Comparison of ENCODE assay signal across 1 cellular context in the genomic region with DNA sequence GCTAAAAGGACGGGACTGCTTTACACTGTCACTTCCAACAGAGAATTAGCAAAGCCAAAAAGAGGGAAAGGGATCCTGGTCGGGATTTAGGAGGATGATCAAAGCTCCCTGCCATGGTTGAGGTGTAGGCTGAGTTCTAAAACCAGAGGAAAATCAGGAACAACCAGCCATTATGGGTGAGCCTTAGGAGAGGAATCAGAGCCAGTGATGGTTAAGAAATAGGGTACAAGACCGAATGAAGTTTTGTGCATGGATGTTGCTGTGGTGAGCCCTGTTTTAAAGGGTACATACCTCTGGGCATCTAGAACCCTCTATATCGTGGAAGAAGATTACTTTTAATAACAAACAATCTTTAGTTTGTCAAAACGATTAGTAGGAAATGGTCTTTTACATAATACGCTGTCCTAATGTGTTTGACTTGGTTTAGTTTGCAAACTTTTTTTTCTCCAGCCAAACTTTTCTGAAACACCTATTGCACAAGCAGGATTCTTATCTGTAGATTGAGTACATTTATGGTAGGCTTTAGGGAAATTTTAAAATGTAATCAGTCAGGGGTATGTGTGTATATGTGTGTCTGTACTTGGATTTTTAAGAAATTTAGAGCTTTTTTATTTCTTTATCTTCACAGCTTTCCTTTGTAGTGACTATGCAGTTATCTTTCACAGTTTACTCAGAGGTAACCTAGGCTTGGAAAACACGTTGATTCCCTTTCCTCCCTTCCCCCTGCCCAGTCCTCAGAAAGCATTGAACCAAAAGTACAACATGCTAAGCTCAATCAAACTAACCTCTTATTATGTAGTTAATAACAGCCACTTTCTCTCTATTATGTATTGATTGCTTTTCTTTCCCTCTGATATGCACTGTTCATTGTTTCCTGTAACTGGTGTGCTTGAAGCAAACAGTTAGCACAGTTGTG.
TF ChIP-seq lines count a peak whose summit lies in the region.

No MANE protein-coding gene starts in this region.

TF ChIP-seq in HepG2, 621 proteins besides CTCF, POLR2A, EP300 and RAD21:
- TF ChIP-seq, protein P1, sequence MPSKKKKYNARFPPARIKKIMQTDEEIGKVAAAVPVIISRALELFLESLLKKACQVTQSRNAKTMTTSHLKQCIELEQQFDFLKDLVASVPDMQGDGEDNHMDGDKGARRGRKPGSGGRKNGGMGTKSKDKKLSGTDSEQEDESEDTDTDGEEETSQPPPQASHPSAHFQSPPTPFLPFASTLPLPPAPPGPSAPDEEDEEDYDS (CRISPR knock-in tag; IDR thresholded peaks at IDR 0.05): no peak
- TF ChIP-seq ZNF501 (CRISPR knock-in tag; IDR thresholded peaks at IDR 0.05) (no peak), ZNF816 (CRISPR knock-in tag; IDR thresholded peaks at IDR 0.05; ENCODE audit: borderline replicate concordance) (no peak), POGZ (CRISPR knock-in tag; IDR thresholded peaks at IDR 0.05) (no peak)
- TF ChIP-seq, protein P2, sequence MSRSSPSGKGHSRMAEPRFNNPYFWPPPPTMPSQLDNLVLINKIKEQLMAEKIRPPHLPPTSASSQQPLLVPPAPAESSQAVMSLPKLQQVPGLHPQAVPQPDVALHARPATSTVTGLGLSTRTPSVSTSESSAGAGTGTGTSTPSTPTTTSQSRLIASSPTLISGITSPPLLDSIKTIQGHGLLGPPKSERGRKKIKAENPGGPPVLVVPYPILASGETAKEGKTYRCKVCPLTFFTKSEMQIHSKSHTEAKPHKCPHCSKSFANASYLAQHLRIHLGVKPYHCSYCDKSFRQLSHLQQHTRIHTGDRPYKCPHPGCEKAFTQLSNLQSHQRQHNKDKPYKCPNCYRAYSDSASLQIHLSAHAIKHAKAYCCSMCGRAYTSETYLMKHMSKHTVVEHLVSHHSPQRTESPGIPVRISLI (CRISPR knock-in tag; IDR thresholded peaks at IDR 0.05; ENCODE audit: borderline replicate concordance): peak; percentile 33; the same call in 1 of the 2 replicates
TF ChIP-seq in HepG2: peak in this region for 1.
